In genomic region chr19:13984186-13984585, GRCh38 we compare ENCODE assay signal across 25 cellular contexts. TPM values are rescaled to one million over a fixed set of nuclear protein-coding genes. Genes with fewer than 3 reads are reported as not detected.
DNase-seq lines count a peak whose midpoint lies in the region; ATAC-seq, FAIRE-seq and TF ChIP-seq lines count a peak whose summit lies in the region.
"Had no signal": no experiment of that assay in that cellular context is flagged by ENCODE, and none has a peak within 500 bp of the region (broad histone marks: within the 10 kb centered on the region; RNA-seq: fewer than 3 reads in every experiment).

No MANE protein-coding gene starts in this region.

- H3K27ac Mint-ChIP-seq in CD4-positive, alpha-beta T cell = peak overlapping the region; percentile 97
- H3K27ac Mint-ChIP-seq: H9; stimulated activated effector memory CD8-positive, alpha-beta T cell treated with anti-CD3 and anti-CD28 coated beads, Interleukin-12 subunit alpha, Interleukin-12 subunit beta, amount 100 ng/mL, for 72 hours had no signal

- DNase-seq in SK-N-SH (peak; percentile 42), NCI-H2171 (lab: John Stamatoyannopoulos, UW) (peak; percentile 28), HepG2 (ENCODE audit: low spot score) (no peak), T-helper 1 cell (no peak), midbrain (lab: John Stamatoyannopoulos, UW) (no peak), OCI-M1 (lab: John Stamatoyannopoulos, UW) (no peak)
- DNase-seq in CD4-positive, alpha-beta T cell = no peak
- DNase-seq: activated CD4-positive, CD25-positive, alpha-beta regulatory T cell; amniotic stem cell; Calu3; foreskin fibroblast; GDM1; H9; hypothalamus; lower lobe of right lung; NCI-H1417 treated with DMSO at 0.1 percent for 48 hours; NCI-H345; pancreas; sigmoid colon; T-helper 2 cell had no signal

- no TSS peak for BruUV-seq in HepG2 (replicated peaks; lab: Mats Ljungman, UMichigan)

- H3K9me3 Mint-ChIP-seq in CD4-positive, alpha-beta T cell = no peaks in the 10 kb centered on the region
- H3K9me3 Mint-ChIP-seq: H9; stimulated activated effector memory CD8-positive, alpha-beta T cell treated with anti-CD3 and anti-CD28 coated beads, Interleukin-12 subunit alpha, Interleukin-12 subunit beta, amount 100 ng/mL, for 72 hours had no signal

- CTCF ChIA-PET in SK-N-SH (lab: Yijun Ruan, JAX) = interaction anchor here (1.1 to 3.0 kb wide), 3 partner anchors 48 to 104 kb away, joined by 3 to 12 read pairs (median 6); partner anchors contain the start of genes IL27RA and MISP3
- CTCF ChIA-PET in CD4-positive, alpha-beta T cell (lab: Charles Lee) = no interaction called here
- CTCF ChIA-PET in HepG2 (lab: Yijun Ruan, JAX; ENCODE audit: low intra/inter-chr PET ratio, low total read pairs) = no interaction called here

- no peaks in the 10 kb centered on the region for H3K9me3 ChIP-seq in SK-N-SH
- no peaks in the 10 kb centered on the region for H3K9me3 ChIP-seq in CD4-positive, alpha-beta T cell (ENCODE audit: control insufficient read depth, low read length)
- no peaks in the 10 kb centered on the region for H3K9me3 ChIP-seq in HepG2 (ENCODE audit: low read length)
- H3K9me3 ChIP-seq: lower lobe of right lung, pancreas, sigmoid colon, thoracic aorta had no signal

- H3K4me3 Mint-ChIP-seq in CD4-positive, alpha-beta T cell = peak overlapping the region; percentile 25
- H3K4me3 Mint-ChIP-seq: H9; stimulated activated effector memory CD8-positive, alpha-beta T cell treated with anti-CD3 and anti-CD28 coated beads, Interleukin-12 subunit alpha, Interleukin-12 subunit beta, amount 100 ng/mL, for 72 hours had no signal

- H3K4me1 ChIP-seq in SK-N-SH (ENCODE audit: control insufficient read depth in 1 of 2, insufficient read depth in 2 of 2, low read depth in 1 of 2, low read length in 1 of 2) = peaks cover 16 to 46% of the 10 kb centered on the region in 2 experiments; a peak in 3 of 4 replicates
- H3K4me1 ChIP-seq in HepG2 (ENCODE audit: insufficient read depth, low read length) = peaks cover 28% of the 10 kb centered on the region
- H3K4me1 ChIP-seq: pancreas had no signal

- POLR2A ChIA-PET in SK-N-SH (lab: Yijun Ruan, JAX) = interaction anchor here (0.6 to 1.2 kb wide), 2 partner anchors 9 to 75 kb away, joined by 3 to 4 read pairs; no protein-coding TSS in a partner anchor
- POLR2A ChIA-PET in CD4-positive, alpha-beta T cell (lab: Charles Lee) = interaction anchor here (0.9 to 4.8 kb wide), 2 partner anchors 23 to 47 kb away, joined by 3 to 33 read pairs; partner anchors contain the start of gene IL27RA
- POLR2A ChIA-PET in HepG2 (lab: Yijun Ruan, JAX) = no interaction called here

- no peak overlapping the region for H3K9ac ChIP-seq in SK-N-SH
- no peak overlapping the region for H3K9ac ChIP-seq in HepG2 (ENCODE audit: insufficient read depth, low read depth, low read length)

- H3K27me3 ChIP-seq in SK-N-SH (ENCODE audit: insufficient read depth) = no peaks in the 10 kb centered on the region
- H3K27me3 ChIP-seq in CD4-positive, alpha-beta T cell (ENCODE audit: control insufficient read depth, insufficient read depth, low read length) = no peaks in the 10 kb centered on the region
- H3K27me3 ChIP-seq in HepG2 (ENCODE audit: control insufficient read depth in 1 of 2, insufficient read depth in 2 of 2, low read length in 2 of 2) = no peaks in the 10 kb centered on the region
- H3K27me3 ChIP-seq: pancreas, sigmoid colon had no signal

- no peak for TF ChIP-seq EP300 in SK-N-SH (IDR thresholded peaks at IDR 0.05; ENCODE audit: borderline replicate concordance in 1 of 2, low read depth in 1 of 2, low read length in 1 of 2)
- no peak for TF ChIP-seq EP300 in HepG2 (IDR thresholded peaks at IDR 0.05; ENCODE audit: low read depth in 2 of 2, low read length in 2 of 2)
- no peak for TF ChIP-seq EP300 in HepG2 (CRISPR knock-in tag; IDR thresholded peaks at IDR 0.05; ENCODE audit: borderline replicate concordance)

- ATAC-seq in SK-N-SH treated with all-trans-retinoic acid at 6 μM for 48 hours (no peak), HepG2 (no peak)
- no peak for ATAC-seq in CD4-positive, alpha-beta T cell (ENCODE audit: poor library complexity)
- ATAC-seq: pancreas; stimulated activated effector memory CD8-positive, alpha-beta T cell treated with anti-CD3 and anti-CD28 coated beads, Interleukin-12 subunit alpha, Interleukin-12 subunit beta, amount 100 ng/mL, for 72 hours had no signal

- peaks cover 13% of the 10 kb centered on the region for H3K36me3 Mint-ChIP-seq in CD4-positive, alpha-beta T cell (ENCODE audit: low read depth)

- TF ChIP-seq RAD21 in SK-N-SH (IDR thresholded peaks at IDR 0.05; ENCODE audit: low read length) (no peak), HepG2 (CRISPR knock-in tag; IDR thresholded peaks at IDR 0.05) (no peak)

- no peaks in the 10 kb centered on the region for H3K9me2 ChIP-seq in SK-N-SH

- no peaks in the 10 kb centered on the region for H3K79me2 ChIP-seq in SK-N-SH (ENCODE audit: insufficient read depth)
- no peaks in the 10 kb centered on the region for H3K79me2 ChIP-seq in HepG2 (ENCODE audit: insufficient read depth, low read length)

- no peak overlapping the region for H3K27ac ChIP-seq in SK-N-SH (ENCODE audit: low read depth in 2 of 2, low read length in 1 of 2)
- H3K27ac ChIP-seq in CD4-positive, alpha-beta T cell (ENCODE audit: low read depth, low read length) = peak overlapping the region; percentile 97
- H3K27ac ChIP-seq in HepG2 (ENCODE audit: extremely low read length, insufficient read depth, low read length) = no peak overlapping the region
- H3K27ac ChIP-seq: lower lobe of right lung, pancreas, sigmoid colon, thoracic aorta had no signal

- WGBS in SK-N-SH (ENCODE audit: low lambda C conversion rate) = 83% methylated on average over 12 of the region's 15 CpGs
- WGBS in HepG2 (ENCODE audit: low lambda C conversion rate) = 86% methylated on average over 6 of the region's 15 CpGs

- H3K4me3 ChIP-seq in SK-N-SH (ENCODE audit: low read depth in 2 of 2, low read length in 1 of 2) (no peak overlapping the region), HepG2 (replicated peaks in 1 of 3; ENCODE audit: insufficient read depth in 1 of 3, low read depth in 2 of 3, low read length in 3 of 3) (no peak overlapping the region)
- H3K4me3 ChIP-seq: lower lobe of right lung, pancreas, sigmoid colon, thoracic aorta had no signal

- H3K4me2 ChIP-seq in SK-N-SH (no peak overlapping the region), HepG2 (ENCODE audit: low read depth, low read length) (no peak overlapping the region)

- no peak for TF ChIP-seq POLR2A in HepG2 (IDR thresholded peaks at IDR 0.05; ENCODE audit: insufficient read depth in 1 of 2, low read depth in 2 of 2, low read length in 2 of 2)

- no peaks in the 10 kb centered on the region for H3K27me3 Mint-ChIP-seq in CD4-positive, alpha-beta T cell

- FAIRE-seq in HepG2 (lab: Jason Lieb, UNC) = no peak
- FAIRE-seq: keratinocyte, pancreas had no signal

- intact Hi-C loops in CD4-positive, alpha-beta T cell (cut with DNase I, micrococcal nuclease) = no loop called here
- intact Hi-C loops in HepG2 (cut with micrococcal nuclease; ENCODE audit: unreplicated experiment) = no loop called here

- H3K4me1 Mint-ChIP-seq in CD4-positive, alpha-beta T cell (ENCODE audit: low read depth) = peaks cover 85% of the 10 kb centered on the region

- TF ChIP-seq CTCF in SK-N-SH (IDR thresholded peaks at IDR 0.05) (no peak), HepG2 (CRISPR knock-in tag; IDR thresholded peaks at IDR 0.05) (no peak)
- no peak for TF ChIP-seq CTCF in CD4-positive, alpha-beta T cell (IDR thresholded peaks at IDR 0.05)

- H3F3A ChIP-seq in SK-N-SH (replicated peaks; ENCODE audit: insufficient read depth) = peaks cover 13% of the 10 kb centered on the region

- in situ Hi-C loops in HepG2 (cut with HindIII; ENCODE audit: extremely low pct_ligation_motif_present, low pct_unique_long_range_greater_than_20kb) = no loop called here

- H2AFZ ChIP-seq in SK-N-SH (ENCODE audit: low read depth) (no peak overlapping the region), HepG2 (ENCODE audit: low read length) (no peak overlapping the region)

- H4K20me1 ChIP-seq in SK-N-SH (ENCODE audit: insufficient read depth) (no peaks in the 10 kb centered on the region), HepG2 (ENCODE audit: insufficient read depth, low read length) (no peaks in the 10 kb centered on the region)

- H3K36me3 ChIP-seq in SK-N-SH (replicated peaks in 1 of 2; ENCODE audit: control insufficient read depth in 1 of 2, insufficient read depth in 2 of 2, low read length in 1 of 2) = peaks cover 0 to 3% of the 10 kb centered on the region in 2 experiments
- H3K36me3 ChIP-seq in HepG2 (replicated peaks in 1 of 2; ENCODE audit: control insufficient read depth in 1 of 2, insufficient read depth in 2 of 2, low read length in 2 of 2) = peaks cover 6 to 16% of the 10 kb centered on the region in 2 experiments; a peak in 3 of 5 replicates
- H3K36me3 ChIP-seq: thoracic aorta had no signal

RNA-seq across cellular contexts. Expression of gene RFX1, which starts 21.9 kb away (rescaled TPM):
- polyA plus RNA-seq in SK-N-SH (2012; rRNA removed) = 0.54 and 1.5 TPM in 2 replicates
- 0.64 and 1.2 TPM in 2 replicates for polyA plus RNA-seq in SK-N-SH (2012; cell fraction: cytosol; rRNA removed)
- polyA plus RNA-seq in SK-N-SH (2012; cell fraction: nucleus; rRNA removed) = 6.2 and 9.3 TPM in 2 replicates
- total RNA-seq in CD4-positive, alpha-beta T cell = 10 to 100 TPM; 14.6 to 16.3 TPM
- 1.3 and 1.4 TPM in 2 replicates for total RNA-seq in HepG2 (2016; rRNA removed; fragmentation: Illumina TruSeq; extraction: Trizol)
- 0.62 and 1.0 TPM in 2 replicates for total RNA-seq in HepG2 (2016; cell fraction: cytosol; rRNA removed; fragmentation: Illumina TruSeq; extraction: Trizol; ENCODE audit: low read depth)
- total RNA-seq in HepG2 (2016; cell fraction: insoluble cytoplasmic fraction; rRNA removed; fragmentation: Illumina TruSeq; extraction: Trizol) = 1.2 and 1.9 TPM in 2 replicates
- total RNA-seq in HepG2 (2016; cell fraction: membrane; rRNA removed; fragmentation: Illumina TruSeq; extraction: Trizol) = 1.2 and 1.6 TPM in 2 replicates
- total RNA-seq in HepG2 (2016; cell fraction: nucleus; rRNA removed; fragmentation: Illumina TruSeq; extraction: Trizol) = 2.1 and 2.3 TPM in 2 replicates
- polyA plus RNA-seq in HepG2 (2011; rRNA removed) = 0.56 and 1.1 TPM in 2 replicates
- 0.14 and 0.17 TPM in 2 replicates for polyA plus RNA-seq in HepG2 (2011; cell fraction: cytosol; rRNA removed)
- polyA plus RNA-seq in HepG2 (2011; cell fraction: nucleus; rRNA removed) = 5.8 and 9.2 TPM in 2 replicates
- 2.1 and 3.0 TPM in 2 replicates for polyA plus RNA-seq in HepG2 (2012)
- polyA plus RNA-seq in HepG2 (2016; cell fraction: cytosol; fragmentation: Illumina TruSeq; extraction: Trizol; ENCODE audit: low read depth) = 0.23 and 0.45 TPM in 2 replicates
- polyA plus RNA-seq in HepG2 (2016; cell fraction: insoluble cytoplasmic fraction; fragmentation: Illumina TruSeq; extraction: Trizol; ENCODE audit: low read depth) = 1.9 and 3.5 TPM in 2 replicates
- 0.90 and 1.1 TPM in 2 replicates for polyA plus RNA-seq in HepG2 (2016; cell fraction: membrane; fragmentation: Illumina TruSeq; extraction: Trizol; ENCODE audit: low read depth)
- polyA plus RNA-seq in HepG2 (2016; cell fraction: nucleus; fragmentation: Illumina TruSeq; extraction: Trizol; ENCODE audit: insufficient read depth, low read depth) = 8.9 and 9.5 TPM in 2 replicates
- polyA minus RNA-seq in HepG2 (2011; rRNA and poly(A)+ RNA removed; ENCODE audit: low replicate concordance) = 1.2 and 1.4 TPM in 2 replicates
- 1.5 and 2.4 TPM in 2 replicates for polyA minus RNA-seq in HepG2 (2011; cell fraction: cytosol; rRNA and poly(A)+ RNA removed)
- 1.1 and 3.0 TPM in 2 replicates for polyA minus RNA-seq in HepG2 (2011; cell fraction: nucleus; rRNA and poly(A)+ RNA removed)

RNA-seq across cellular contexts. Expression of gene DCAF15, which starts 31.9 kb away (rescaled TPM):
- 36.7 and 55.6 TPM in 2 replicates for polyA plus RNA-seq in SK-N-SH (2012; rRNA removed)
- polyA plus RNA-seq in SK-N-SH (2012; cell fraction: cytosol; rRNA removed) = 12.5 and 21.6 TPM in 2 replicates
- polyA plus RNA-seq in SK-N-SH (2012; cell fraction: nucleus; rRNA removed) = 239 and 253 TPM in 2 replicates
- total RNA-seq in CD4-positive, alpha-beta T cell = 10 to 100 TPM; 84.9 to 85.0 TPM
- 8.5 and 14.0 TPM in 2 replicates for total RNA-seq in HepG2 (2016; rRNA removed; fragmentation: Illumina TruSeq; extraction: Trizol)
- total RNA-seq in HepG2 (2016; cell fraction: cytosol; rRNA removed; fragmentation: Illumina TruSeq; extraction: Trizol; ENCODE audit: low read depth) = 11.3 and 12.1 TPM in 2 replicates
- total RNA-seq in HepG2 (2016; cell fraction: insoluble cytoplasmic fraction; rRNA removed; fragmentation: Illumina TruSeq; extraction: Trizol) = 7.3 and 14.2 TPM in 2 replicates
- total RNA-seq in HepG2 (2016; cell fraction: membrane; rRNA removed; fragmentation: Illumina TruSeq; extraction: Trizol) = 13.3 and 15.4 TPM in 2 replicates
- 12.9 and 17.6 TPM in 2 replicates for total RNA-seq in HepG2 (2016; cell fraction: nucleus; rRNA removed; fragmentation: Illumina TruSeq; extraction: Trizol)
- 13.5 and 13.6 TPM in 2 replicates for polyA plus RNA-seq in HepG2 (2011; rRNA removed)
- polyA plus RNA-seq in HepG2 (2011; cell fraction: cytosol; rRNA removed) = 5.9 and 10.2 TPM in 2 replicates
- 69.0 and 111 TPM in 2 replicates for polyA plus RNA-seq in HepG2 (2011; cell fraction: nucleus; rRNA removed)
- 9.5 and 10.5 TPM in 2 replicates for polyA plus RNA-seq in HepG2 (2012)
- polyA plus RNA-seq in HepG2 (2016; cell fraction: cytosol; fragmentation: Illumina TruSeq; extraction: Trizol; ENCODE audit: low read depth) = 8.3 and 9.9 TPM in 2 replicates
- 15.3 and 20.8 TPM in 2 replicates for polyA plus RNA-seq in HepG2 (2016; cell fraction: insoluble cytoplasmic fraction; fragmentation: Illumina TruSeq; extraction: Trizol; ENCODE audit: low read depth)
- polyA plus RNA-seq in HepG2 (2016; cell fraction: membrane; fragmentation: Illumina TruSeq; extraction: Trizol; ENCODE audit: low read depth) = 8.6 TPM in 2 replicates
- polyA plus RNA-seq in HepG2 (2016; cell fraction: nucleus; fragmentation: Illumina TruSeq; extraction: Trizol; ENCODE audit: insufficient read depth, low read depth) = 52.7 and 54.2 TPM in 2 replicates
- polyA minus RNA-seq in HepG2 (2011; rRNA and poly(A)+ RNA removed; ENCODE audit: low replicate concordance) = 18.8 and 26.1 TPM in 2 replicates
- 6.5 and 8.8 TPM in 2 replicates for polyA minus RNA-seq in HepG2 (2011; cell fraction: cytosol; rRNA and poly(A)+ RNA removed)
- polyA minus RNA-seq in HepG2 (2011; cell fraction: nucleus; rRNA and poly(A)+ RNA removed) = 12.1 and 15.6 TPM in 2 replicates

RNA-seq across cellular contexts. Expression of gene RLN3, which starts 43.8 kb away (rescaled TPM):
- polyA plus RNA-seq in SK-N-SH (2012; rRNA removed) (not detected in 2 replicates), HepG2 (2011; rRNA removed) (not detected in 2 replicates)
- not detected in 2 replicates for polyA plus RNA-seq in SK-N-SH (2012; cell fraction: cytosol; rRNA removed)
- polyA plus RNA-seq in SK-N-SH (2012; cell fraction: nucleus; rRNA removed) = not detected in 2 replicates
- total RNA-seq in CD4-positive, alpha-beta T cell = not detected
- total RNA-seq in HepG2 (2016; rRNA removed; fragmentation: Illumina TruSeq; extraction: Trizol) = not detected in 2 replicates
- total RNA-seq in HepG2 (2016; cell fraction: cytosol; rRNA removed; fragmentation: Illumina TruSeq; extraction: Trizol; ENCODE audit: low read depth) = not detected in 2 replicates
- not detected in 2 replicates for total RNA-seq in HepG2 (2016; cell fraction: insoluble cytoplasmic fraction; rRNA removed; fragmentation: Illumina TruSeq; extraction: Trizol)
- not detected in 2 replicates for total RNA-seq in HepG2 (2016; cell fraction: membrane; rRNA removed; fragmentation: Illumina TruSeq; extraction: Trizol)
- not detected in 2 replicates for total RNA-seq in HepG2 (2016; cell fraction: nucleus; rRNA removed; fragmentation: Illumina TruSeq; extraction: Trizol)
- polyA plus RNA-seq in HepG2 (2011; cell fraction: cytosol; rRNA removed) = not detected in 2 replicates
- polyA plus RNA-seq in HepG2 (2011; cell fraction: nucleus; rRNA removed) = not detected in 2 replicates
- polyA plus RNA-seq in HepG2 (2012) = not detected in 2 replicates
- polyA plus RNA-seq in HepG2 (2016; cell fraction: cytosol; fragmentation: Illumina TruSeq; extraction: Trizol; ENCODE audit: low read depth) = not detected in 2 replicates
- not detected in 2 replicates for polyA plus RNA-seq in HepG2 (2016; cell fraction: insoluble cytoplasmic fraction; fragmentation: Illumina TruSeq; extraction: Trizol; ENCODE audit: low read depth)
- not detected in 2 replicates for polyA plus RNA-seq in HepG2 (2016; cell fraction: membrane; fragmentation: Illumina TruSeq; extraction: Trizol; ENCODE audit: low read depth)
- polyA plus RNA-seq in HepG2 (2016; cell fraction: nucleus; fragmentation: Illumina TruSeq; extraction: Trizol; ENCODE audit: insufficient read depth, low read depth) = not detected in 2 replicates
- not detected in 2 replicates for polyA minus RNA-seq in HepG2 (2011; rRNA and poly(A)+ RNA removed; ENCODE audit: low replicate concordance)
- not detected in 2 replicates for polyA minus RNA-seq in HepG2 (2011; cell fraction: cytosol; rRNA and poly(A)+ RNA removed)
- not detected in 2 replicates for polyA minus RNA-seq in HepG2 (2011; cell fraction: nucleus; rRNA and poly(A)+ RNA removed)
- total RNA-seq: Calu3, H9, lower lobe of right lung, MCF 10A, pancreas, thoracic aorta had no signal
- polyA plus RNA-seq: keratinocyte, pancreas, sigmoid colon had no signal

RNA-seq across cellular contexts. Expression of gene PODNL1, which starts 46.0 kb away (rescaled TPM):
- polyA plus RNA-seq in SK-N-SH (2012; rRNA removed) (4.2 and 7.5 TPM in 2 replicates), HepG2 (2011; rRNA removed) (0.18 TPM in 1 of 2 replicates, not detected in the other)
- polyA plus RNA-seq in SK-N-SH (2012; cell fraction: cytosol; rRNA removed) = 5.1 and 7.2 TPM in 2 replicates
- polyA plus RNA-seq in SK-N-SH (2012; cell fraction: nucleus; rRNA removed) = 11.8 and 14.5 TPM in 2 replicates
- not detected for total RNA-seq in CD4-positive, alpha-beta T cell
- total RNA-seq in HepG2 (2016; rRNA removed; fragmentation: Illumina TruSeq; extraction: Trizol) = not detected in 2 replicates
- total RNA-seq in HepG2 (2016; cell fraction: cytosol; rRNA removed; fragmentation: Illumina TruSeq; extraction: Trizol; ENCODE audit: low read depth) = not detected in 2 replicates
- total RNA-seq in HepG2 (2016; cell fraction: insoluble cytoplasmic fraction; rRNA removed; fragmentation: Illumina TruSeq; extraction: Trizol) = not detected in 2 replicates
- total RNA-seq in HepG2 (2016; cell fraction: membrane; rRNA removed; fragmentation: Illumina TruSeq; extraction: Trizol) = 0.17 TPM in 1 of 2 replicates, not detected in the other
- not detected in 2 replicates for total RNA-seq in HepG2 (2016; cell fraction: nucleus; rRNA removed; fragmentation: Illumina TruSeq; extraction: Trizol)
- 0.15 TPM in 1 of 2 replicates, not detected in the other for polyA plus RNA-seq in HepG2 (2011; cell fraction: cytosol; rRNA removed)
- 0.26 TPM in 2 replicates for polyA plus RNA-seq in HepG2 (2011; cell fraction: nucleus; rRNA removed)
- 0.19 and 0.24 TPM in 2 replicates for polyA plus RNA-seq in HepG2 (2012)
- polyA plus RNA-seq in HepG2 (2016; cell fraction: cytosol; fragmentation: Illumina TruSeq; extraction: Trizol; ENCODE audit: low read depth) = not detected in 2 replicates
- not detected in 2 replicates for polyA plus RNA-seq in HepG2 (2016; cell fraction: insoluble cytoplasmic fraction; fragmentation: Illumina TruSeq; extraction: Trizol; ENCODE audit: low read depth)
- polyA plus RNA-seq in HepG2 (2016; cell fraction: membrane; fragmentation: Illumina TruSeq; extraction: Trizol; ENCODE audit: low read depth) = not detected in 2 replicates
- not detected in 2 replicates for polyA plus RNA-seq in HepG2 (2016; cell fraction: nucleus; fragmentation: Illumina TruSeq; extraction: Trizol; ENCODE audit: insufficient read depth, low read depth)
- polyA minus RNA-seq in HepG2 (2011; rRNA and poly(A)+ RNA removed; ENCODE audit: low replicate concordance) = 0.54 TPM in 1 of 2 replicates, not detected in the other
- polyA minus RNA-seq in HepG2 (2011; cell fraction: cytosol; rRNA and poly(A)+ RNA removed) = not detected in 2 replicates
- polyA minus RNA-seq in HepG2 (2011; cell fraction: nucleus; rRNA and poly(A)+ RNA removed) = not detected in 2 replicates
- total RNA-seq: Calu3, sigmoid colon had no signal

RNA-seq across cellular contexts. Expression of gene IL27RA, which starts 47.4 kb away (rescaled TPM):
- 9.3 TPM in 2 replicates for polyA plus RNA-seq in SK-N-SH (2012; rRNA removed)
- polyA plus RNA-seq in SK-N-SH (2012; cell fraction: cytosol; rRNA removed) = 5.5 and 7.5 TPM in 2 replicates
- 6.4 and 7.6 TPM in 2 replicates for polyA plus RNA-seq in SK-N-SH (2012; cell fraction: nucleus; rRNA removed)
- 10 to 100 TPM; 25.0 to 26.7 TPM for total RNA-seq in CD4-positive, alpha-beta T cell
- 3.4 and 8.1 TPM in 2 replicates for total RNA-seq in HepG2 (2016; rRNA removed; fragmentation: Illumina TruSeq; extraction: Trizol)
- 1.0 and 1.4 TPM in 2 replicates for total RNA-seq in HepG2 (2016; cell fraction: cytosol; rRNA removed; fragmentation: Illumina TruSeq; extraction: Trizol; ENCODE audit: low read depth)
- total RNA-seq in HepG2 (2016; cell fraction: insoluble cytoplasmic fraction; rRNA removed; fragmentation: Illumina TruSeq; extraction: Trizol) = 3.0 and 8.3 TPM in 2 replicates
- 2.5 and 2.7 TPM in 2 replicates for total RNA-seq in HepG2 (2016; cell fraction: membrane; rRNA removed; fragmentation: Illumina TruSeq; extraction: Trizol)
- total RNA-seq in HepG2 (2016; cell fraction: nucleus; rRNA removed; fragmentation: Illumina TruSeq; extraction: Trizol) = 6.3 and 7.8 TPM in 2 replicates
- 3.5 and 5.4 TPM in 2 replicates for polyA plus RNA-seq in HepG2 (2011; rRNA removed)
- 3.1 and 3.5 TPM in 2 replicates for polyA plus RNA-seq in HepG2 (2011; cell fraction: cytosol; rRNA removed)
- 2.7 and 3.5 TPM in 2 replicates for polyA plus RNA-seq in HepG2 (2011; cell fraction: nucleus; rRNA removed)
- 1.8 and 3.6 TPM in 2 replicates for polyA plus RNA-seq in HepG2 (2012)
- 0.75 and 0.87 TPM in 2 replicates for polyA plus RNA-seq in HepG2 (2016; cell fraction: cytosol; fragmentation: Illumina TruSeq; extraction: Trizol; ENCODE audit: low read depth)
- polyA plus RNA-seq in HepG2 (2016; cell fraction: insoluble cytoplasmic fraction; fragmentation: Illumina TruSeq; extraction: Trizol; ENCODE audit: low read depth) = 2.7 and 3.1 TPM in 2 replicates
- polyA plus RNA-seq in HepG2 (2016; cell fraction: membrane; fragmentation: Illumina TruSeq; extraction: Trizol; ENCODE audit: low read depth) = 1.7 and 2.1 TPM in 2 replicates
- polyA plus RNA-seq in HepG2 (2016; cell fraction: nucleus; fragmentation: Illumina TruSeq; extraction: Trizol; ENCODE audit: insufficient read depth, low read depth) = 10.9 and 11.1 TPM in 2 replicates
- 5.4 and 21.7 TPM in 2 replicates for polyA minus RNA-seq in HepG2 (2011; rRNA and poly(A)+ RNA removed; ENCODE audit: low replicate concordance)
- polyA minus RNA-seq in HepG2 (2011; cell fraction: cytosol; rRNA and poly(A)+ RNA removed) = 1.9 and 2.9 TPM in 2 replicates
- polyA minus RNA-seq in HepG2 (2011; cell fraction: nucleus; rRNA and poly(A)+ RNA removed) = 1.1 and 1.3 TPM in 2 replicates

Comparison
In these comparisons a context has a peak if more than half of its experiments do, and no peak if none do; other contexts are left out.
1. DNase-seq: peak in SK-N-SH (single experiment) and NCI-H2171 (single experiment); none in CD4-positive, alpha-beta T cell (0 of 10), HepG2 (single experiment), T-helper 1 cell (0 of 5), midbrain (single experiment) and OCI-M1 (single experiment).
2. Of the 25 proteins assayed by ChIP-seq in both HepG2 and SK-N-SH: peak only in HepG2: ZBTB33; only in SK-N-SH: none; in both: none; in neither: 24.